19 cellular contexts compared by ENCODE assay signal in the genomic region with DNA sequence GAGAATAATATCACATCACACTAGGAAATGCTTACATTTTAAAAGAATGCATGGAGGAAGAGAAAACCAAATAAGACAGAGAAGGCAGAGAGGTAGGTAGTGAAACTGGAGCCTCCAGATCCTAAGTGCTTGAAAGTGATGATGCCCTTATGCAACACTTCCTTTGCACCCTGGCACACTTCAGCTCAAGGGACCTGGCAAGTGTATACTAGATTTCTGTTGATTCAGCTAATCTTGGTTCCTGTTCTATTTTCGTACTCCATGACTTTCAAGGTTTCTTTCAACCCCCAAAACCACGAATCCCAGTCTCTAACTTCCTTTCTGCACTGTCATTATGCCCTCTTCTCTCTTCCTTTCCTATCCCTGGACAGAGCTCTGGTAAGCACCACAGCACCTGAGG. TPM values are rescaled to one million over a fixed set of nuclear protein-coding genes. Genes with fewer than 3 reads are reported as not detected.
DNase-seq lines count a peak whose midpoint lies in the region; ATAC-seq, FAIRE-seq and TF ChIP-seq lines count a peak whose summit lies in the region.
"Had no signal": no experiment of that assay in that cellular context is flagged by ENCODE, and none has a peak within 500 bp of the region (broad histone marks: within the 10 kb centered on the region; RNA-seq: fewer than 3 reads in every experiment).

No MANE protein-coding gene starts in this region.

- no peak overlapping the region for H3K27ac ChIP-seq in A549
- no peak overlapping the region for H3K27ac ChIP-seq in sigmoid colon
- H3K27ac ChIP-seq: vagina had no signal

- H3K36me3 Mint-ChIP-seq in activated CD4-positive, alpha-beta memory T cell treated with anti-CD3 and anti-CD28 coated beads, Interleukin-2, amount 10 ng/mL, durations not matched to agents 7 days and 5 days (ENCODE audit: low read depth), result peaks cover 18% of the 10 kb centered on the region

- no peak overlapping the region for H3K4me3 ChIP-seq in A549
- no peak overlapping the region for H3K4me3 ChIP-seq in sigmoid colon
- H3K4me3 ChIP-seq: vagina had no signal

- no peak overlapping the region for H3K27ac Mint-ChIP-seq in activated CD4-positive, alpha-beta memory T cell treated with anti-CD3 and anti-CD28 coated beads, Interleukin-2, amount 10 ng/mL, durations not matched to agents 7 days and 5 days
- H3K27ac Mint-ChIP-seq: nephron; T-helper 1 cell treated with Interleukin-12 subunit alpha and Interleukin-12 subunit beta and Interleukin-4 antibody, amounts not matched to agents 30 μg/mL and 1 μg/mL, for 36 hours had no signal

- H3K4me3 Mint-ChIP-seq in activated CD4-positive, alpha-beta memory T cell treated with anti-CD3 and anti-CD28 coated beads, Interleukin-2, amount 10 ng/mL, durations not matched to agents 7 days and 5 days, result no peak overlapping the region
- H3K4me3 Mint-ChIP-seq: nephron; T-helper 1 cell treated with Interleukin-12 subunit alpha and Interleukin-12 subunit beta and Interleukin-4 antibody, amounts not matched to agents 30 μg/mL and 1 μg/mL, for 36 hours had no signal

- ATAC-seq in A549 (no peak), HG02623 (IDR thresholded peaks at IDR 0.05; ENCODE audit: unreplicated experiment) (no peak)
- ATAC-seq: activated CD4-positive, CD25-positive, alpha-beta regulatory T cell treated with anti-CD3 and anti-CD28 coated beads, Interleukin-2, amount 50 U/mL, for 24 hours had no signal

- POLR2A ChIA-PET in A549 (lab: Yijun Ruan, JAX), result no interaction called here
- POLR2A ChIA-PET in activated CD4-positive, alpha-beta memory T cell treated with anti-CD3 and anti-CD28 coated beads, Interleukin-2, amount 10 ng/mL, durations not matched to agents 7 days and 5 days (lab: Charles Lee), result no interaction called here

- 78% methylated on average over 2 of the region's 2 CpGs for WGBS in A549 (ENCODE audit: missing lambda C conversion rate)
- 70 to 89% methylated on average over 2 of the region's 2 CpGs for WGBS in sigmoid colon, 2 donors

- H3K4me2 ChIP-seq in A549, result no peak overlapping the region

- no peaks in the 10 kb centered on the region for H3K27me3 Mint-ChIP-seq in activated CD4-positive, alpha-beta memory T cell treated with anti-CD3 and anti-CD28 coated beads, Interleukin-2, amount 10 ng/mL, durations not matched to agents 7 days and 5 days

- H3K9me3 ChIP-seq in A549, result no peaks in the 10 kb centered on the region
- H3K9me3 ChIP-seq in sigmoid colon, result no peaks in the 10 kb centered on the region
- H3K9me3 ChIP-seq: vagina had no signal

- no peaks in the 10 kb centered on the region for H3K27me3 ChIP-seq in sigmoid colon
- H3K27me3 ChIP-seq: vagina had no signal

- DNase-seq in A549 (ENCODE audit: low read depth in 1 of 2, low spot score in 1 of 2) (no peak), HT1080 (ENCODE audit: low read depth) (peak; percentile 35), RCC 7860 (ENCODE audit: low spot score) (peak; percentile 4), globus pallidus (ENCODE audit: low spot score) (peak; percentile 26), GM10266 (ENCODE audit: extremely low spot score) (no peak), sigmoid colon (no peak)
- no peak for DNase-seq in activated CD4-positive, alpha-beta memory T cell treated with anti-CD3 and anti-CD28 coated beads, Interleukin-2, amount 10 ng/mL, durations not matched to agents 7 days and 5 days
- DNase-seq: activated CD8-positive, alpha-beta memory T cell treated with anti-CD3 and anti-CD28 coated beads, Interleukin-2, amount 50 U/mL, for 4 hours; activated gamma-delta T cell; NCI-H2081 treated with DMSO at 0.1 percent for 48 hours; NCI-H526; retina had no signal

- H3K4me1 Mint-ChIP-seq in activated CD4-positive, alpha-beta memory T cell treated with anti-CD3 and anti-CD28 coated beads, Interleukin-2, amount 10 ng/mL, durations not matched to agents 7 days and 5 days, result peaks cover 6% of the 10 kb centered on the region
- H3K4me1 Mint-ChIP-seq: nephron had no signal

- peaks cover 0 to 13% (median 0%) of the 10 kb centered on the region in 4 donors for H3K36me3 ChIP-seq in sigmoid colon

- TF ChIP-seq RAD21 in A549 (conservative IDR thresholded peaks at IDR 0.05 in 1 of 2, IDR thresholded peaks at IDR 0.05 in 1 of 2), result no peak

- CTCF ChIA-PET in A549 (lab: Yijun Ruan, JAX), result interaction anchor here (1.4 kb wide), 1 partner anchor 19 kb away, joined by 4 read pairs; no protein-coding TSS in a partner anchor
- CTCF ChIA-PET in activated CD4-positive, alpha-beta memory T cell treated with anti-CD3 and anti-CD28 coated beads, Interleukin-2, amount 10 ng/mL, durations not matched to agents 7 days and 5 days (lab: Charles Lee), result interaction anchor here (0.8 kb wide), 1 partner anchor 19 kb away, joined by 3 read pairs; no protein-coding TSS in a partner anchor

- TF ChIP-seq CTCF in A549 (IDR thresholded peaks at IDR 0.05) (no peak), GM10266 (IDR thresholded peaks at IDR 0.05; ENCODE audit: control insufficient read depth, insufficient read depth, low read depth, missing control alignments) (no peak), sigmoid colon (IDR thresholded peaks at IDR 0.05) (no peak)

- TF ChIP-seq EP300 in A549 (IDR thresholded peaks at IDR 0.05), result no peak
- TF ChIP-seq EP300 in sigmoid colon (IDR thresholded peaks at IDR 0.05), result no peak

- FAIRE-seq in A549 (lab: Jason Lieb, UNC), result no peak
- FAIRE-seq in RCC 7860 (lab: Jason Lieb, UNC), result no peak
- FAIRE-seq: GM12891, H1 had no signal

- H3K4me1 ChIP-seq in A549 (no peaks in the 10 kb centered on the region), sigmoid colon (no peaks in the 10 kb centered on the region)
- H3K4me1 ChIP-seq: vagina had no signal

- no peaks in the 10 kb centered on the region for H3K9me3 Mint-ChIP-seq in activated CD4-positive, alpha-beta memory T cell treated with anti-CD3 and anti-CD28 coated beads, Interleukin-2, amount 10 ng/mL, durations not matched to agents 7 days and 5 days
- H3K9me3 Mint-ChIP-seq: T-helper 1 cell treated with Interleukin-12 subunit alpha and Interleukin-12 subunit beta and Interleukin-4 antibody, amounts not matched to agents 30 μg/mL and 1 μg/mL, for 36 hours had no signal

- TF ChIP-seq POLR2A in A549 (IDR thresholded peaks at IDR 0.05; ENCODE audit: low read length) (no peak), sigmoid colon (IDR thresholded peaks at IDR 0.05) (no peak)

- intact Hi-C loops in sigmoid colon (cut with DNase I), result no loop called here

TF ChIP-seq in A549, 52 proteins besides CTCF, POLR2A, EP300 and RAD21:
- no peak for TF ChIP-seq ELK1 (IDR thresholded peaks at IDR 0.05; ENCODE audit: low read depth, low read length)
- TF ChIP-seq FOXS1 (CRISPR knock-in tag; IDR thresholded peaks at IDR 0.05), result no peak
- TF ChIP-seq MAFK (IDR thresholded peaks at IDR 0.05; ENCODE audit: partially characterized antibody), result peak; percentile 58
TF ChIP-seq in A549: peak in this region for 1.

RNA-seq across cellular contexts. Expression of gene SH3KBP1, which starts 36.9 kb away (rescaled TPM):
- polyA plus RNA-seq in A549 (2011; rRNA removed) (67.0 and 83.0 TPM in 2 replicates), A549 (2017; fragmentation: RNase III; extraction: RNeasy Plus Mini Kit Qiagen cat#74134 plus additional on column Dnase treatment) (64.5 to 77.5 TPM (median 67.7 TPM) in 3 replicates), sigmoid colon (10 to 100 TPM; 38.4 to 44.4 (median 42.6) TPM)
- 26.9 and 27.6 TPM in 2 replicates for polyA plus RNA-seq in A549 (2012; cell fraction: cytosol; rRNA removed)
- polyA plus RNA-seq in A549 (2012; cell fraction: nucleus; rRNA removed), result 19.7 and 22.2 TPM in 2 replicates
- 41.8 and 44.6 TPM in 2 replicates for polyA minus RNA-seq in A549 (2011; rRNA and poly(A)+ RNA removed)
- 55.0 and 62.4 TPM in 2 replicates for total RNA-seq in HT1080 (2014; rRNA removed; shearing (Covaris generic))
- 122 and 137 TPM in 2 replicates for polyA plus RNA-seq in HT1080 (2015; cell fraction: cytosol; rRNA removed)
- 123 and 131 TPM in 2 replicates for polyA plus RNA-seq in HT1080 (2015; cell fraction: nucleus; rRNA removed)
- 100 to 1,000 TPM; 119 to 126 TPM for total RNA-seq in activated CD4-positive, alpha-beta memory T cell treated with anti-CD3 and anti-CD28 coated beads, Interleukin-2, amount 10 ng/mL, durations not matched to agents 7 days and 5 days
- total RNA-seq in sigmoid colon, result 10 to 100 TPM in 1 of 4 donors, 1 to 10 TPM in 3; 4.6 to 15.2 (median 6.2) TPM

Comparison
In these comparisons a context has a peak if more than half of its experiments do, and no peak if none do; other contexts are left out.
1. DNase-seq: peak in HT1080 (single experiment), RCC 7860 (single experiment) and globus pallidus (single experiment); none in A549 (0 of 2), activated CD4-positive, alpha-beta memory T cell treated with anti-CD3 and anti-CD28 coated beads, Interleukin-2, amount 10 ng/mL, durations not matched to agents 7 days and 5 days (single experiment), GM10266 (single experiment) and sigmoid colon (single experiment).